Comparison of ENCODE assay signal across 12 cellular contexts in the genomic region with DNA sequence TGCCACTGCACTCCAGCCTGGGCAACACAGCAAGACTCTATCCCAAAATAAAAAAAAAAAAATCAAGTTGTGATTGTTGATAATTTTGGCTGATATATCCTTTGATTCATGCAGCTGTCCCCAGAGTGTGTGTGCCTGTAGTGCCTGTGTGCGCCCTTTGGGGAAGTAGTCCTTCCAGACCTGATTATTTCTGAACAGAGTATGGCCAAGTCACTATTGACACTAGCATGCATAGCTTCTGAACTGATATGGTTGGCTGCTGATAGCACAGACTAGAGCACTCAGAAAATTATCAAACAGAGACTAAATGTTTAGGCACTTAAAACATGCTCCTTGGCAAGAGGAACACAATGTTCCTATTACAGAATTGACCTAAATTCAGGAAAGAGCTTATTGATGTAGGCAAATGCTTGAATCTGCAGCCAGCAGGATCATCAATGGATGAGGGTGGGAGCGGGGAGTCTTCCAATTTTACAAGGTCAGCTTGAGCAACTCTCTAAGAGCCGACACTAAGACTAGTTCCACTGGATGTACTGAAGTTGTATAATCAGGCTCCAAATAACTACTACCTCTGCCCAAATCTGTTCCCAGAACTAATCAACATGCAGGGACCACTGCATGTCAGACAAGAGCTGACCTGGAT.
"Had no signal": no experiment of that assay in that cellular context is flagged by ENCODE, and none has a peak within 500 bp of the region (broad histone marks: within the 10 kb centered on the region; RNA-seq: fewer than 3 reads in every experiment).

No MANE protein-coding gene starts in this region.

- H3K9me3 ChIP-seq: adrenal gland, gastroesophageal sphincter, ovary, sigmoid colon, thoracic aorta had no signal

- H3K27ac Mint-ChIP-seq: neural progenitor cell had no signal

- DNase-seq: activated gamma-delta T cell; adrenal gland; kidney; ovary; sigmoid colon; stimulated activated CD4-positive, alpha-beta T cell treated with anti-CD3 and anti-CD28 coated beads, Interleukin-12 subunit alpha, Interleukin-12 subunit beta, amount 100 ng/mL, for 4 hours; stimulated activated CD4-positive, alpha-beta T cell treated with anti-CD3 and anti-CD28 coated beads, Interleukin-2, amount 100 ng/mL, for 48 hours had no signal

- H3K4me3 ChIP-seq: adrenal gland, gastroesophageal sphincter, neural progenitor cell, ovary, sigmoid colon, SK-N-MC, thoracic aorta had no signal

- H3K4me3 Mint-ChIP-seq: neural progenitor cell had no signal

- H3K27ac ChIP-seq: adrenal gland, gastroesophageal sphincter, neural progenitor cell, ovary, sigmoid colon, thoracic aorta had no signal

- H3K27me3 ChIP-seq: adrenal gland, gastroesophageal sphincter, neural progenitor cell, ovary, sigmoid colon had no signal

- H3K4me1 ChIP-seq: neural progenitor cell had no signal

- ATAC-seq: gastroesophageal sphincter had no signal

- H3K27me3 Mint-ChIP-seq: stimulated activated naive CD8-positive, alpha-beta T cell treated with anti-CD3 and anti-CD28 coated beads, Interleukin-15, Interleukin-2, amounts not matched to agents 100 ng/mL and 50 ng/mL, for 24 hours had no signal

- H3K36me3 ChIP-seq: neural progenitor cell, ovary had no signal

- H3K9me3 Mint-ChIP-seq: neural progenitor cell; stimulated activated naive CD8-positive, alpha-beta T cell treated with anti-CD3 and anti-CD28 coated beads, Interleukin-15, Interleukin-2, amounts not matched to agents 100 ng/mL and 50 ng/mL, for 24 hours had no signal
